Comparison of ENCODE assay signal across 19 cellular contexts in the genomic region with DNA sequence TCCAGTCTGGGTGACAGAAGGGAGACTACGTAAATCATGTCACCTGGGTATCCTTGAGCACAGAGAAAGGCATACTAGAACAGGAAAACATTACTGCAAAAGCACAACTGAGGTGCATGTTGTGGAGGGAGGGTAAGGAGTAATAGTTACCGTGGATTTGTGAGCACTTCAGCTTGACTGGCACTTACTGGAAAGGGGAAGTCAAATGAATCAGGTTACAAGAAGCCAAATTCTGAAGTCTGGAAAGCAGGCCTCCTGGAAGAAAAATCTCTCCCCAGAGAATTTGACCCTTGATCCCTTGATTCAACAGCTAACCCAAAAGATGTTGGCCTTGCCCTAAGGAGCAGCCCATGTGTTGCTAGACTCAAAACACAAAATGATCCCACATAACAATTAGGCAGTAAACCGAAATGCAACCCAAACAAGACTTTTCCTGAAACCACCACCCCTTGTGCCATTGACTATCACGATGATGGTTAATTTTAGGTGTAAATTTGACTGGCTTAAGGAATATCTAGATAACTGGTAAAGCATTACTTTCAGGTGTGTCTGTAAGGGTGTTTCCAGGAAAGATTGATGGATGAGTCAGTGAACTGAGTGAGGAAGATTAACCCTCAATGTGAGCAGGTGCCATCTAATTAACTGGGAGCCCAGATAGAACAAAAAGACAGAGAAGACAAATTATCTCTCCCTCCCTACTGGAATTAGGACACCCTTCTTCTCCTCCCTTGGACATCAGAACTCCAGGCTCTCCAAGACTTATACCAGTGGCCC.
"Had no signal": no experiment of that assay in that cellular context is flagged by ENCODE, and none has a peak within 500 bp of the region (broad histone marks: within the 10 kb centered on the region; RNA-seq: fewer than 3 reads in every experiment).

No MANE protein-coding gene starts in this region.

- H3K36me3 Mint-ChIP-seq: activated CD4-positive, alpha-beta memory T cell treated with anti-CD3 and anti-CD28 coated beads for 36 hours; activated CD8-positive, alpha-beta memory T cell treated with anti-CD3 and anti-CD28 coated beads, Interleukin-2, amount 10 ng/mL, durations not matched to agents 7 days and 5 days; activated naive CD8-positive, alpha-beta T cell; brain; naive B cell; stimulated activated memory B cell treated with anti-CD40 and anti-IgM and Interleukin-4, amounts not matched to agents 10 μg/mL and 1 μg/mL and 100 μg/mL, for 72 hours had no signal

- H3K27ac Mint-ChIP-seq: activated CD4-positive, alpha-beta memory T cell treated with anti-CD3 and anti-CD28 coated beads for 36 hours; activated CD4-positive, alpha-beta T cell treated with anti-CD3 and anti-CD28 coated beads for 36 hours; activated CD8-positive, alpha-beta memory T cell treated with anti-CD3 and anti-CD28 coated beads, Interleukin-2, amount 10 ng/mL, durations not matched to agents 7 days and 5 days; activated naive CD8-positive, alpha-beta T cell; activated T-cell treated with anti-CD3 and anti-CD28 coated beads, Interleukin-2, amount 50 U/mL, for 24 hours; brain; dendritic cell treated with granulocyte-macrophage colony-stimulating factor and Interleukin-4, amounts not matched to agents 40 ng/mL and 50 ng/mL, for 4 days; naive B cell; stimulated activated memory B cell treated with anti-CD40 and anti-IgM and Interleukin-4, amounts not matched to agents 10 μg/mL and 1 μg/mL and 100 μg/mL, for 72 hours; T-helper 17 cell had no signal

- H3K4me3 Mint-ChIP-seq: activated CD4-positive, alpha-beta memory T cell treated with anti-CD3 and anti-CD28 coated beads for 36 hours; activated CD4-positive, alpha-beta T cell treated with anti-CD3 and anti-CD28 coated beads for 36 hours; activated CD8-positive, alpha-beta memory T cell treated with anti-CD3 and anti-CD28 coated beads, Interleukin-2, amount 10 ng/mL, durations not matched to agents 7 days and 5 days; activated naive CD8-positive, alpha-beta T cell; activated T-cell treated with anti-CD3 and anti-CD28 coated beads, Interleukin-2, amount 50 U/mL, for 24 hours; brain; dendritic cell treated with granulocyte-macrophage colony-stimulating factor and Interleukin-4, amounts not matched to agents 40 ng/mL and 50 ng/mL, for 4 days; naive B cell; stimulated activated memory B cell treated with anti-CD40 and anti-IgM and Interleukin-4, amounts not matched to agents 10 μg/mL and 1 μg/mL and 100 μg/mL, for 72 hours; T-helper 17 cell had no signal

- H3K4me3 ChIP-seq: hepatocyte had no signal

- H3K27me3 ChIP-seq: hepatocyte had no signal

- H3K4me1 ChIP-seq: parathyroid adenoma had no signal

- H3K27me3 Mint-ChIP-seq: activated CD4-positive, alpha-beta memory T cell treated with anti-CD3 and anti-CD28 coated beads for 36 hours; activated CD4-positive, alpha-beta T cell treated with anti-CD3 and anti-CD28 coated beads for 36 hours; activated CD8-positive, alpha-beta memory T cell treated with anti-CD3 and anti-CD28 coated beads, Interleukin-2, amount 10 ng/mL, durations not matched to agents 7 days and 5 days; activated naive CD8-positive, alpha-beta T cell; activated T-cell treated with anti-CD3 and anti-CD28 coated beads, Interleukin-2, amount 50 U/mL, for 24 hours; brain; dendritic cell treated with granulocyte-macrophage colony-stimulating factor and Interleukin-4, amounts not matched to agents 40 ng/mL and 50 ng/mL, for 4 days; stimulated activated memory B cell treated with anti-CD40 and anti-IgM and Interleukin-4, amounts not matched to agents 10 μg/mL and 1 μg/mL and 100 μg/mL, for 72 hours; T-helper 17 cell had no signal

- H3K4me1 Mint-ChIP-seq: activated CD4-positive, alpha-beta T cell treated with anti-CD3 and anti-CD28 coated beads for 36 hours; activated CD8-positive, alpha-beta memory T cell treated with anti-CD3 and anti-CD28 coated beads, Interleukin-2, amount 10 ng/mL, durations not matched to agents 7 days and 5 days; naive B cell; stimulated activated memory B cell treated with anti-CD40 and anti-IgM and Interleukin-4, amounts not matched to agents 10 μg/mL and 1 μg/mL and 100 μg/mL, for 72 hours; T-helper 17 cell had no signal

- H3K9ac ChIP-seq: parathyroid adenoma had no signal

- H3K4me2 ChIP-seq: hepatocyte had no signal

- DNase-seq: activated CD4-positive, alpha-beta memory T cell treated with anti-CD3 and anti-CD28 coated beads for 36 hours; activated CD4-positive, alpha-beta T cell treated with anti-CD3 and anti-CD28 coated beads for 36 hours; activated CD8-positive, alpha-beta memory T cell treated with anti-CD3 and anti-CD28 coated beads, Interleukin-2, amount 10 ng/mL, durations not matched to agents 7 days and 5 days; activated effector memory CD4-positive, alpha-beta T cell treated with Interleukin-2 at 50 U/mL for 16 hours; activated T-cell treated with anti-CD3 and anti-CD28 coated beads, Interleukin-2, amount 50 U/mL, for 24 hours; amniotic stem cell; cerebellar nuclear complex; effector memory CD4-positive, alpha-beta T cell; islet precursor cell; mammary epithelial cell; naive B cell; stimulated activated CD4-positive, alpha-beta T cell treated with anti-CD3 and anti-CD28 coated beads, Interleukin-2, amount 100 ng/mL, for 48 hours; T-helper 17 cell had no signal

- H3K27ac ChIP-seq: hepatocyte, parathyroid adenoma had no signal

- H2AFZ ChIP-seq: hepatocyte, parathyroid adenoma had no signal

- H3K9me3 Mint-ChIP-seq: activated CD4-positive, alpha-beta memory T cell treated with anti-CD3 and anti-CD28 coated beads for 36 hours; brain; dendritic cell treated with granulocyte-macrophage colony-stimulating factor and Interleukin-4, amounts not matched to agents 40 ng/mL and 50 ng/mL, for 4 days had no signal
